In the genomic region with DNA sequence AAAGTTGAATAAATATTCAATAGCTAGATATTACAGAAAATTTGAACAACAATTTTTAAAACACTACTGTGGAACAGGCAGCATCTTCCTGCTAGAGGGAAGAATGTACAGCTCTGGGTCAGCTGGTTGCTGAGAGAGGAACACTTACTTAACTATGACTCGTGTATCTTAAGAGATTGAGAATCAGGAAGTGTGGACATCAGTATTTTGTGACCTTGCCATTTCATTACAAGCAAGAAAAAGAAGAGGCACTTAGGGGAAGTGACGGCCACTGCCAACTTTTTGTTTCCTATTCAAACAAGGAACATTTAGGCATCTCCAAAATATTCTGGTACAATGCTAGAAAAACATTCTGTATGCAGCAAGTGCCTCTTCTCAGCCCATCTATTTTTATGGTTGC, we compare ENCODE assay signal across 13 cellular contexts. TPM values are rescaled to one million over a fixed set of nuclear protein-coding genes. Genes with fewer than 3 reads are reported as not detected.
DNase-seq lines count a peak whose midpoint lies in the region; ATAC-seq and TF ChIP-seq lines count a peak whose summit lies in the region.
"Had no signal": no experiment of that assay in that cellular context is flagged by ENCODE, and none has a peak within 500 bp of the region (broad histone marks: within the 10 kb centered on the region; RNA-seq: fewer than 3 reads in every experiment).

No MANE protein-coding gene starts in this region.

- ATAC-seq in heart right ventricle (peak in 5 of 8 donors; percentile 47 to 66 (median 64)), upper lobe of left lung (ENCODE audit: low FRiP score in 2 of 2) (peak; percentile 80 to 81), GM19351 (IDR thresholded peaks at IDR 0.05; ENCODE audit: unreplicated experiment) (no peak)
- ATAC-seq: activated CD8-positive, alpha-beta memory T cell treated with anti-CD3 and anti-CD28 coated beads, Interleukin-2, amount 10 ng/mL, durations not matched to agents 7 days and 5 days had no signal

- peak; percentile 30 to 34 for DNase-seq in cardiac muscle cell (ENCODE audit: low read depth in 1 of 2, low spot score in 1 of 2)
- DNase-seq in cardiac septum (ENCODE audit: low spot score): no peak
- peak; percentile 95 for DNase-seq in SKM-1 (lab: John Stamatoyannopoulos, UW; ENCODE audit: unreplicated experiment)
- no peak for DNase-seq in heart right ventricle
- DNase-seq in upper lobe of left lung: peak in 1 of 2 donors; percentile 58
- DNase-seq in activated T-cell treated with anti-CD3 and anti-CD28 coated beads, Interleukin-2, amount 50 U/mL, for 48 hours: no peak
- DNase-seq in iPS-NIHi7 (ENCODE audit: extremely low spot score): no peak
- DNase-seq: activated CD8-positive, alpha-beta memory T cell treated with anti-CD3 and anti-CD28 coated beads, Interleukin-2, amount 10 ng/mL, durations not matched to agents 7 days and 5 days; NCI-H524 treated with DMSO at 0.1 percent for 48 hours; stimulated activated CD4-positive, alpha-beta T cell treated with anti-CD3 and anti-CD28 coated beads, Interleukin-1b, Interleukin-23, amount 100 ng/mL, for 48 hours; stomach had no signal

- H3K4me3 ChIP-seq in cardiac muscle cell (no peak overlapping the region), heart right ventricle (no peak overlapping the region), upper lobe of left lung (no peak overlapping the region)
- H3K4me3 ChIP-seq: stomach had no signal

- H3K36me3 ChIP-seq in cardiac muscle cell: no peaks in the 10 kb centered on the region
- H3K36me3 ChIP-seq in heart right ventricle: peaks cover 0 to 2% (median 0%) of the 10 kb centered on the region in 9 donors
- no peaks in the 10 kb centered on the region for H3K36me3 ChIP-seq in upper lobe of left lung
- H3K36me3 ChIP-seq: stomach had no signal

- TF ChIP-seq POLR2A in upper lobe of left lung (IDR thresholded peaks at IDR 0.05): no peak

- TF ChIP-seq CTCF in cardiac muscle cell (IDR thresholded peaks at IDR 0.05; ENCODE audit: low read depth, low read length) (no peak), heart right ventricle (IDR thresholded peaks at IDR 0.05) (no peak), upper lobe of left lung (IDR thresholded peaks at IDR 0.05) (no peak)

- peak in 1 of 4 donors; percentile 30 for TF ChIP-seq EP300 in upper lobe of left lung (IDR thresholded peaks at IDR 0.05)

- intact Hi-C loops in cardiac septum (cut with DNase I): no loop called here
- intact Hi-C loops in heart right ventricle (cut with DNase I): no loop called here

- 13% methylated on average over 2 of the region's 2 CpGs for WGBS in heart right ventricle, 2 donors
- WGBS in upper lobe of left lung, 2 donors: 2 to 8% methylated on average over 2 of the region's 2 CpGs

- H3K9me3 ChIP-seq in cardiac muscle cell (ENCODE audit: low read depth) (no peaks in the 10 kb centered on the region), heart right ventricle (no peaks in the 10 kb centered on the region), upper lobe of left lung (no peaks in the 10 kb centered on the region)
- H3K9me3 ChIP-seq: stomach had no signal

- no peaks in the 10 kb centered on the region for H3K4me1 ChIP-seq in cardiac muscle cell (ENCODE audit: low read depth)
- peaks cover 0 to 9% (median 0%) of the 10 kb centered on the region in 9 donors for H3K4me1 ChIP-seq in heart right ventricle
- peaks cover 0 to 7% (median 4%) of the 10 kb centered on the region in 4 donors for H3K4me1 ChIP-seq in upper lobe of left lung
- H3K4me1 ChIP-seq: stomach had no signal

- no peaks in the 10 kb centered on the region for H3K27me3 ChIP-seq in cardiac muscle cell
- no peaks in the 10 kb centered on the region for H3K27me3 ChIP-seq in heart right ventricle
- H3K27me3 ChIP-seq in upper lobe of left lung: no peaks in the 10 kb centered on the region
- H3K27me3 ChIP-seq: stomach had no signal

- H3K27ac ChIP-seq in cardiac muscle cell (no peak overlapping the region), heart right ventricle (peak overlapping the region in 1 of 10 donors; percentile 19), upper lobe of left lung (peak overlapping the region in 2 of 4 donors; percentile 53)

RNA-seq across cellular contexts. Expression of a gene that starts 45.9 kb away (rescaled TPM):
- total RNA-seq in cardiac muscle cell: 30.3 and 66.5 TPM in 2 replicates
- polyA plus RNA-seq in cardiac muscle cell: 15.9 and 39.6 TPM in 2 replicates
- total RNA-seq in cardiac septum: 80.8 TPM
- total RNA-seq in heart right ventricle: 10 to 100 TPM; 49.5 to 86.6 (median 67.9) TPM
- polyA plus RNA-seq in heart right ventricle: 100 to 1,000 TPM in 1 of 2 donors, 10 to 100 TPM in 1; 30.6 to 119 TPM
- 100 to 1,000 TPM; 125 to 770 (median 214) TPM for total RNA-seq in upper lobe of left lung

RNA-seq across cellular contexts. Expression of a gene that starts 48.2 kb away (rescaled TPM):
- total RNA-seq in cardiac muscle cell (4.7 and 12.1 TPM in 2 replicates), cardiac septum (29.6 TPM), heart right ventricle (10 to 100 TPM; 22.5 to 45.5 (median 33.9) TPM), upper lobe of left lung (10 to 100 TPM in 3 of 6 donors, 1 to 10 TPM in 2, not detected in 1; 2.6 to 13.6 (median 10.9) TPM)
- polyA plus RNA-seq in cardiac muscle cell (8.6 and 17.9 TPM in 2 replicates), heart right ventricle (10 to 100 TPM in 1 of 2 donors, 1 to 10 TPM in 1; 4.9 to 20.9 TPM)
- total RNA-seq: activated CD8-positive, alpha-beta memory T cell treated with anti-CD3 and anti-CD28 coated beads, Interleukin-2, amount 10 ng/mL, durations not matched to agents 7 days and 5 days; T-helper 1 cell treated with Interleukin-12 subunit alpha and Interleukin-12 subunit beta and Interleukin-4 antibody, amounts not matched to agents 30 ng/mL and 1 ng/mL, for 36 hours had no signal

Comparison
In these comparisons a context has a peak if more than half of its experiments do, and no peak if none do; other contexts are left out.
1. DNase-seq: peak in cardiac muscle cell (2 of 2) and SKM-1 (single experiment); none in cardiac septum (single experiment), heart right ventricle (0 of 2), activated T-cell treated with anti-CD3 and anti-CD28 coated beads, Interleukin-2, amount 50 U/mL, for 48 hours (0 of 2) and iPS-NIHi7 (single experiment).